In the genomic region with DNA sequence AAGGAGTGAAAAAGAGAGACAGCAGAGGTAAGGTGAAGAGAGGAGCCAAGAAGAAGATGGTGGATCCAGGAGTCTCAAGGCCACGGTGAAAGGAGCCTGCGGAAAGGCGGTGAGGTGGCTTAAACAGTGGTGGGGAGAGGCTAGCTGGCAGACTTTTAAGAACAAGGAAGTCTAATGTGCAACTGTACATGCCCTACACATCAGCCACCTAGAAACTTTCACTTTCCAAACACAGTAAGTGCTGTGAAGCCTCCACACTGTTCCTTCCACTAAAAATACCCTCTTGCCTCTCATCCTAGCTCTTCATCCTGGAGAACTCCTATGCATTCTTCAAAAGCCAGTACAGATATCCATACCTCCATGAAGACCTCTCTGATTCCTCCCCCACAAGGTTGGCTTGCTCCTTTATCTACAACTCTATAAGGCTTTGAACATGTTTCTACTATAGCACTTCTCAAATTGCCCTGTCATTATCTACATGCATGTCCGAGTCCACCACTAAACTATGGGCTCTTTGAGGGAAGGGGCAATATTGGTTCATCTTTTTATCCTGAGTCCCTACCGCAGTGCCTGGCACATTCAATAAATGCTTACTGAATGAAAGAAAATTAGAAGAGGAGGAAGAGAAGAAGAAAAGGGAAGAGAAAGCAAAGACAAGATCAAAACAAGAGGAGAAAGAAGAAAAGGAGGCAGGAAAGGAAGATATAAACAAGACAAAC, we compare ENCODE assay signal across 11 cellular contexts. TPM values are rescaled to one million over a fixed set of nuclear protein-coding genes. Genes with fewer than 3 reads are reported as not detected.
DNase-seq lines count a peak whose midpoint lies in the region; ATAC-seq, FAIRE-seq and TF ChIP-seq lines count a peak whose summit lies in the region.
"Had no signal": no experiment of that assay in that cellular context is flagged by ENCODE, and none has a peak within 500 bp of the region (broad histone marks: within the 10 kb centered on the region; RNA-seq: fewer than 3 reads in every experiment).

No MANE protein-coding gene starts in this region.

- in situ Hi-C loops in ACHN (cut with HindIII; ENCODE audit: low pct_ligation_motif_present, low pct_unique_long_range_greater_than_20kb, low sequenced_read_pairs), result loop anchor here (25.0 kb wide), 1 partner anchor 121 kb away; no protein-coding TSS in a partner anchor

- H3K27ac Mint-ChIP-seq in activated naive CD4-positive, alpha-beta T cell treated with anti-CD3 and anti-CD28 coated beads for 36 hours, result peak overlapping the region; percentile 25
- H3K27ac Mint-ChIP-seq in stimulated activated naive CD8-positive, alpha-beta T cell treated with anti-CD3 and anti-CD28 coated beads, Interleukin-15, amount 100 ng/mL, for 72 hours, result peak overlapping the region; percentile 2 to 83
- no peak overlapping the region for H3K27ac Mint-ChIP-seq in osteocyte (ENCODE audit: unreplicated experiment)
- H3K27ac Mint-ChIP-seq: neural progenitor cell had no signal

- intact Hi-C loops in activated naive CD4-positive, alpha-beta T cell treated with anti-CD3 and anti-CD28 coated beads for 36 hours (cut with micrococcal nuclease), result loop anchor here (5.0 kb wide), 1 partner anchor 261 kb away; no protein-coding TSS in a partner anchor

- no peak for FAIRE-seq in D721Med (lab: Jason Lieb, UNC)

- TF ChIP-seq CTCF in D721Med (IDR thresholded peaks at IDR 0.05; ENCODE audit: insufficient read depth, missing control alignments) (no peak), osteocyte (IDR thresholded peaks at IDR 0.05) (no peak)

- peak; percentile 38 for ATAC-seq in HG02798 (IDR thresholded peaks at IDR 0.05; ENCODE audit: poor library complexity, unreplicated experiment)
- peak; percentile 35 for ATAC-seq in stimulated activated naive CD8-positive, alpha-beta T cell treated with anti-CD3 and anti-CD28 coated beads, Interleukin-15, amount 100 ng/mL, for 72 hours

- no peak overlapping the region for H3K4me3 Mint-ChIP-seq in activated naive CD4-positive, alpha-beta T cell treated with anti-CD3 and anti-CD28 coated beads for 36 hours
- peak overlapping the region; percentile 8 to 45 for H3K4me3 Mint-ChIP-seq in stimulated activated naive CD8-positive, alpha-beta T cell treated with anti-CD3 and anti-CD28 coated beads, Interleukin-15, amount 100 ng/mL, for 72 hours
- no peak overlapping the region for H3K4me3 Mint-ChIP-seq in osteocyte (ENCODE audit: unreplicated experiment)
- H3K4me3 Mint-ChIP-seq: neural progenitor cell had no signal

- DNase-seq in activated naive CD4-positive, alpha-beta T cell treated with anti-CD3 and anti-CD28 coated beads for 36 hours, result no peak
- DNase-seq in activated naive CD4-positive, alpha-beta T cell treated with anti-CD3 and anti-CD28 coated beads, Interleukin-2, amount 50 U/mL, for 16 hours, result no peak
- DNase-seq in OCI-M1 (lab: John Stamatoyannopoulos, UW) (peak; percentile 68), D721Med (ENCODE audit: insufficient read length, low spot score) (no peak), ACHN (no peak), osteocyte (ENCODE audit: extremely low spot score, unreplicated experiment) (no peak)
- DNase-seq in stimulated activated naive CD8-positive, alpha-beta T cell treated with anti-CD3 and anti-CD28 coated beads, Interleukin-15, amount 100 ng/mL, for 72 hours, result no peak
- DNase-seq: dermis blood vessel endothelial cell, Peyer's patch had no signal

- peaks cover 31% of the 10 kb centered on the region for H3K4me1 Mint-ChIP-seq in activated naive CD4-positive, alpha-beta T cell treated with anti-CD3 and anti-CD28 coated beads for 36 hours (ENCODE audit: low read depth)
- H3K4me1 Mint-ChIP-seq in stimulated activated naive CD8-positive, alpha-beta T cell treated with anti-CD3 and anti-CD28 coated beads, Interleukin-15, amount 100 ng/mL, for 72 hours, result peaks cover 67% of the 10 kb centered on the region
- peaks cover 5% of the 10 kb centered on the region for H3K4me1 Mint-ChIP-seq in osteocyte (ENCODE audit: unreplicated experiment)
- H3K4me1 Mint-ChIP-seq: neural progenitor cell had no signal

- CTCF ChIA-PET in activated naive CD4-positive, alpha-beta T cell treated with anti-CD3 and anti-CD28 coated beads for 36 hours (lab: Charles Lee), result interaction anchor here (0.6 to 2.5 kb wide), 6 partner anchors 27 to 380 kb away, joined by 3 to 11 read pairs (median 4); no protein-coding TSS in a partner anchor

- no peaks in the 10 kb centered on the region for H3K36me3 Mint-ChIP-seq in activated naive CD4-positive, alpha-beta T cell treated with anti-CD3 and anti-CD28 coated beads for 36 hours (ENCODE audit: low read depth)
- no peaks in the 10 kb centered on the region for H3K36me3 Mint-ChIP-seq in osteocyte (ENCODE audit: unreplicated experiment)
- H3K36me3 Mint-ChIP-seq: neural progenitor cell had no signal

- H3K27me3 Mint-ChIP-seq in activated naive CD4-positive, alpha-beta T cell treated with anti-CD3 and anti-CD28 coated beads for 36 hours (ENCODE audit: low read depth), result peaks cover 2% of the 10 kb centered on the region
- H3K27me3 Mint-ChIP-seq in stimulated activated naive CD8-positive, alpha-beta T cell treated with anti-CD3 and anti-CD28 coated beads, Interleukin-15, amount 100 ng/mL, for 72 hours, result no peaks in the 10 kb centered on the region
- H3K27me3 Mint-ChIP-seq in osteocyte (ENCODE audit: unreplicated experiment), result peaks cover 27% of the 10 kb centered on the region

- no peaks in the 10 kb centered on the region for H3K9me3 Mint-ChIP-seq in activated naive CD4-positive, alpha-beta T cell treated with anti-CD3 and anti-CD28 coated beads for 36 hours
- H3K9me3 Mint-ChIP-seq in stimulated activated naive CD8-positive, alpha-beta T cell treated with anti-CD3 and anti-CD28 coated beads, Interleukin-15, amount 100 ng/mL, for 72 hours, result no peaks in the 10 kb centered on the region
- H3K9me3 Mint-ChIP-seq in osteocyte (ENCODE audit: unreplicated experiment), result no peaks in the 10 kb centered on the region
- H3K9me3 Mint-ChIP-seq: neural progenitor cell had no signal

RNA-seq across cellular contexts. Expression of gene DNAJC12, which starts 54.3 kb away (rescaled TPM):
- total RNA-seq in activated naive CD4-positive, alpha-beta T cell treated with anti-CD3 and anti-CD28 coated beads for 36 hours, result 10 to 100 TPM; 13.2 to 13.9 TPM
- total RNA-seq in osteocyte, result 9.5 and 12.0 TPM in 2 replicates

Comparison
In these comparisons a context has a peak if more than half of its experiments do, and no peak if none do; other contexts are left out.
1. H3K4me3 Mint-ChIP-seq: peak in stimulated activated naive CD8-positive, alpha-beta T cell treated with anti-CD3 and anti-CD28 coated beads, Interleukin-15, amount 100 ng/mL, for 72 hours (2 of 2); none in activated naive CD4-positive, alpha-beta T cell treated with anti-CD3 and anti-CD28 coated beads for 36 hours (single experiment) and osteocyte (single experiment).